ENCODE assay signal across 21 cellular contexts in genomic region chr11:118975771-118976709, GRCh38. TPM values are rescaled to one million over a fixed set of nuclear protein-coding genes. Genes with fewer than 3 reads are reported as not detected.
DNase-seq lines count a peak whose midpoint lies in the region; ATAC-seq and TF ChIP-seq lines count a peak whose summit lies in the region.
"Had no signal": no experiment of that assay in that cellular context is flagged by ENCODE, and none has a peak within 500 bp of the region (broad histone marks: within the 10 kb centered on the region; RNA-seq: fewer than 3 reads in every experiment).

No MANE protein-coding gene starts in this region.

- H3K27me3 ChIP-seq in cardiac muscle cell (no peaks in the 10 kb centered on the region), right cardiac atrium (ENCODE audit: control insufficient read depth, insufficient read depth) (no peaks in the 10 kb centered on the region), thyroid gland (no peaks in the 10 kb centered on the region), H7 (ENCODE audit: control insufficient read depth, insufficient read depth, low read length) (peaks cover 3% of the 10 kb centered on the region)
- H3K27me3 ChIP-seq: SJSA1 had no signal

- H3K9me3 ChIP-seq in cardiac muscle cell (ENCODE audit: low read depth) (no peaks in the 10 kb centered on the region), right cardiac atrium (ENCODE audit: control insufficient read depth, low read length) (no peaks in the 10 kb centered on the region), thyroid gland (no peaks in the 10 kb centered on the region)
- H3K9me3 ChIP-seq: psoas muscle, SJSA1 had no signal

- H3K27ac ChIP-seq in cardiac muscle cell, result no peak overlapping the region
- H3K27ac ChIP-seq in right cardiac atrium (ENCODE audit: low read length), result no peak overlapping the region
- no peak overlapping the region for H3K27ac ChIP-seq in thyroid gland
- H3K27ac ChIP-seq: psoas muscle, SJSA1 had no signal

- TF ChIP-seq CTCF in cardiac muscle cell (IDR thresholded peaks at IDR 0.05; ENCODE audit: low read depth, low read length), result no peak
- no peak for TF ChIP-seq CTCF in thyroid gland (IDR thresholded peaks at IDR 0.05)
- TF ChIP-seq CTCF in endothelial cell (IDR thresholded peaks at IDR 0.05; ENCODE audit: unreplicated experiment), result no peak

- peak; percentile 10 to 20 for DNase-seq in cardiac muscle cell (ENCODE audit: low read depth in 1 of 2, low spot score in 1 of 2)
- DNase-seq in right cardiac atrium, result no peak
- peak; percentile 57 for DNase-seq in NCI-H2227 (lab: John Stamatoyannopoulos, UW; ENCODE audit: unreplicated experiment)
- peak; percentile 37 for DNase-seq in astrocyte of the hippocampus (ENCODE audit: low read depth, low spot score)
- peak; percentile 61 to 63 for DNase-seq in thyroid gland
- DNase-seq in endothelial cell (ENCODE audit: low spot score), result no peak
- no peak for DNase-seq in H7
- no peak for DNase-seq in ecto neural progenitor cell (ENCODE audit: low spot score)
- DNase-seq: activated CD4-positive, alpha-beta T cell treated with anti-CD3 and anti-CD28 coated beads for 4 hours; activated naive CD4-positive, alpha-beta T cell; dermis blood vessel endothelial cell; HFFc6; nephron progenitor cell; psoas muscle; substantia nigra; T1000 had no signal

- TF ChIP-seq POLR2A in thyroid gland (IDR thresholded peaks at IDR 0.05), result no peak

- no peak overlapping the region for H3K4me3 Mint-ChIP-seq in endothelial cell (ENCODE audit: unreplicated experiment)
- H3K4me3 Mint-ChIP-seq: brain, HFFc6, memory B cell, nephron progenitor cell had no signal

- H3K4me3 ChIP-seq in cardiac muscle cell (no peak overlapping the region), right cardiac atrium (ENCODE audit: low read length) (no peak overlapping the region), thyroid gland (replicated peaks in 1 of 3) (no peak overlapping the region), H7 (ENCODE audit: insufficient read depth, low read depth, low read length) (no peak overlapping the region)
- H3K4me3 ChIP-seq: psoas muscle, SJSA1 had no signal

- ATAC-seq in right cardiac atrium, result no peak
- ATAC-seq: psoas muscle had no signal

- H3K4me1 ChIP-seq in cardiac muscle cell (ENCODE audit: low read depth) (no peaks in the 10 kb centered on the region), right cardiac atrium (ENCODE audit: control insufficient read depth, insufficient read depth, low read length) (peaks cover 1% of the 10 kb centered on the region), thyroid gland (peaks cover 9 to 24% of the 10 kb centered on the region in 2 donors)
- H3K4me1 ChIP-seq: psoas muscle, SJSA1 had no signal

- peaks cover 4% of the 10 kb centered on the region for H3K4me1 Mint-ChIP-seq in endothelial cell (ENCODE audit: unreplicated experiment)
- H3K4me1 Mint-ChIP-seq: memory B cell had no signal

- no peak overlapping the region for H3K27ac Mint-ChIP-seq in endothelial cell (ENCODE audit: unreplicated experiment)
- H3K27ac Mint-ChIP-seq: brain, HFFc6, memory B cell, nephron progenitor cell had no signal

- H3K9me3 Mint-ChIP-seq in endothelial cell (ENCODE audit: unreplicated experiment), result no peaks in the 10 kb centered on the region
- H3K9me3 Mint-ChIP-seq: HFFc6, memory B cell had no signal

- H3K36me3 ChIP-seq in cardiac muscle cell (no peaks in the 10 kb centered on the region), thyroid gland (no peaks in the 10 kb centered on the region), H7 (replicated peaks; ENCODE audit: control insufficient read depth, insufficient read depth, low read length) (no peaks in the 10 kb centered on the region)
- H3K36me3 ChIP-seq: SJSA1 had no signal

- no peaks in the 10 kb centered on the region for H3K36me3 Mint-ChIP-seq in endothelial cell (ENCODE audit: low read depth, unreplicated experiment)
- H3K36me3 Mint-ChIP-seq: brain, memory B cell had no signal

- peaks cover 4% of the 10 kb centered on the region for H3K27me3 Mint-ChIP-seq in endothelial cell (ENCODE audit: unreplicated experiment)

- 81% methylated on average over 15 of the region's 15 CpGs for WGBS in right cardiac atrium
- WGBS in thyroid gland, 2 donors, result 76 to 79% methylated on average over 15 of the region's 15 CpGs

- intact Hi-C loops in right cardiac atrium (cut with DNase I), result no loop called here
- intact Hi-C loops in thyroid gland (cut with DNase I), result no loop called here

RNA-seq across cellular contexts. Expression of gene FOXR1, which starts 4.5 kb away (rescaled TPM):
- 0.42 TPM in 1 of 2 replicates, not detected in the other for total RNA-seq in cardiac muscle cell
- not detected in 2 replicates for polyA plus RNA-seq in cardiac muscle cell
- not detected for total RNA-seq in right cardiac atrium
- polyA plus RNA-seq in right cardiac atrium, result not detected
- not detected for total RNA-seq in thyroid gland
- total RNA-seq in endothelial cell (ENCODE audit: unreplicated experiment), result not detected
- total RNA-seq in H7 (2014; rRNA removed; shearing (Covaris generic)), result not detected in 2 replicates
- total RNA-seq: dermis blood vessel endothelial cell, HFFc6, OCI-LY7, psoas muscle, SJSA1 had no signal
- polyA plus RNA-seq: esophagus, psoas muscle had no signal

RNA-seq across cellular contexts. Expression of gene UPK2, which starts 19.9 kb away (rescaled TPM):
- total RNA-seq in cardiac muscle cell (0.89 TPM in 1 of 2 replicates, not detected in the other), right cardiac atrium (not detected), thyroid gland (not detected), endothelial cell (ENCODE audit: unreplicated experiment) (not detected)
- polyA plus RNA-seq in cardiac muscle cell (1.4 and 3.3 TPM in 2 replicates), right cardiac atrium (not detected)
- 0.21 TPM in 1 of 2 replicates, not detected in the other for total RNA-seq in H7 (2014; rRNA removed; shearing (Covaris generic))
- total RNA-seq: dermis blood vessel endothelial cell, psoas muscle, SJSA1 had no signal

RNA-seq across cellular contexts. Expression of gene CENATAC, which starts 21.9 kb away (rescaled TPM):
- total RNA-seq in cardiac muscle cell (26.6 and 78.2 TPM in 2 replicates), right cardiac atrium (10 to 100 TPM; 12.2 to 18.4 (median 15.2) TPM), thyroid gland (100 to 1,000 TPM in 1 of 4 donors, 10 to 100 TPM in 3; 45.2 to 128 (median 56.4) TPM), endothelial cell (ENCODE audit: unreplicated experiment) (34.7 TPM)
- polyA plus RNA-seq in cardiac muscle cell (25.2 and 27.0 TPM in 2 replicates), right cardiac atrium (18.9 TPM)
- 15.7 and 18.0 TPM in 2 replicates for total RNA-seq in H7 (2014; rRNA removed; shearing (Covaris generic))

RNA-seq across cellular contexts. Expression of gene RPS25, which starts 42.1 kb away (rescaled TPM):
- total RNA-seq in cardiac muscle cell (837 and 1,038 TPM in 2 replicates), right cardiac atrium (100 to 1,000 TPM; 750 to 919 (median 877) TPM), thyroid gland (1,000 to 10,000 TPM in 3 of 4 donors, 100 to 1,000 TPM in 1; 852 to 1,992 (median 1,622) TPM), endothelial cell (ENCODE audit: unreplicated experiment) (1,293 TPM)
- polyA plus RNA-seq in cardiac muscle cell (1,114 and 1,223 TPM in 2 replicates), right cardiac atrium (2,193 TPM)
- total RNA-seq in H7 (2014; rRNA removed; shearing (Covaris generic)), result 881 and 959 TPM in 2 replicates

RNA-seq across cellular contexts. Expression of gene TRAPPC4, which starts 42.5 kb away (rescaled TPM):
- 56.1 and 64.8 TPM in 2 replicates for total RNA-seq in cardiac muscle cell
- polyA plus RNA-seq in cardiac muscle cell, result 130 and 166 TPM in 2 replicates
- total RNA-seq in right cardiac atrium, result 10 to 100 TPM; 32.2 to 44.6 (median 36.8) TPM
- polyA plus RNA-seq in right cardiac atrium, result 31.4 TPM
- 10 to 100 TPM; 42.1 to 70.0 (median 53.2) TPM for total RNA-seq in thyroid gland
- total RNA-seq in endothelial cell (ENCODE audit: unreplicated experiment), result 60.4 TPM
- total RNA-seq in H7 (2014; rRNA removed; shearing (Covaris generic)), result 78.3 and 98.2 TPM in 2 replicates

Comparison
In these comparisons a context has a peak if more than half of its experiments do, and no peak if none do; other contexts are left out.
1. DNase-seq: peak in cardiac muscle cell (2 of 2), NCI-H2227 (single experiment), astrocyte of the hippocampus (single experiment) and thyroid gland (2 of 2); none in right cardiac atrium (0 of 3), endothelial cell (single experiment), H7 (single experiment) and ecto neural progenitor cell (single experiment).